9 cellular contexts compared by ENCODE assay signal in the genomic region with DNA sequence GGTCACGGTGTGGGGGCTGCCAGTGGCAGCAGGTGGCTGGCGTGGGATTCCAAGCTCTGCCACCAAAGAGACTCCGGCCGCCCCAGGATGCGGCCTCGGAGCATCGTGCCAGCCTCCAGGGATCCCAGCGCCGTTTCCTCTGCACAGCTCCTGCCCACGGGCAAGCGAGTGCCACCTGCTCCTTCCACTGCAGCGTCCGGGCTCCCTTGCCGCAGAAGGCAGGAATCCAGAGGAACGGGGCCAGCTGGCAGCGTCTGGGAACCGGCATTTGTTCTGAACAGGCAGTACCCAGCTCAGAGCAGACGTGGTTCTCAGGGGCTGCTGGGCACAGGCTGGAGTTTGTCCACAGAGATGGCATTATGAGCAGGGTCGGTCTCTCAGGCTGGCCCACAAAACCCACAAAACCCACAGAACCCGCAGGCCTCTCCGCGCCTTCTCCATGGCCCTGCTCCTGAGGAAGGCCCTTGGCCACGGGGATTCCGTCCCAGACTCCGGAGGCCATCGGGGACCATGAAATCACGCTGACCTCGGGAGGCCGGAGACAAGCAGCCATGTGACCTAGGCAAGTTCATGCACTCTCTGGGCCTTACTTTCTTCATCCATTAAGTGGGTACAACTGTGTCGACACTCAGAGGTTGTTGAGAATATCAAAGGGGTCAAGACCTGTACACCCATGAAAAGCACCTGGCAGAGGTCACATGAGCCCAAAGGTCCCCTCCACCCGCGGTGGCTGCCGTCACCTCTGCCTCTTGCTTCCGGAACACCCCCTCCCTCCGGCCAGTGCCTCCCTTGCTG. TPM values are rescaled to one million over a fixed set of nuclear protein-coding genes. Genes with fewer than 3 reads are reported as not detected.
A peak's percentile ranks its signal among the peaks of the same experiment; 100 is the strongest.
DNase-seq lines count a peak whose midpoint lies in the region; ATAC-seq lines count a peak whose summit lies in the region.
"Had no signal": no experiment of that assay in that cellular context is flagged by ENCODE, and none has a peak within 500 bp of the region (broad histone marks: within the 10 kb centered on the region; RNA-seq: fewer than 3 reads in every experiment).

No MANE protein-coding gene starts in this region.

- no peaks in the 10 kb centered on the region for H3K36me3 Mint-ChIP-seq in activated naive CD4-positive, alpha-beta T cell treated with anti-CD3 and anti-CD28 coated beads, Interleukin-2, amount 50 U/mL, for 24 hours
- peaks cover 11% of the 10 kb centered on the region for H3K36me3 Mint-ChIP-seq in activated naive CD4-positive, alpha-beta T cell treated with anti-CD3 and anti-CD28 coated beads for 36 hours (ENCODE audit: low read depth)

- H3K4me1 Mint-ChIP-seq in activated naive CD4-positive, alpha-beta T cell treated with anti-CD3 and anti-CD28 coated beads, Interleukin-2, amount 50 U/mL, for 24 hours = peaks cover 25% of the 10 kb centered on the region
- peaks cover 26% of the 10 kb centered on the region for H3K4me1 Mint-ChIP-seq in activated naive CD4-positive, alpha-beta T cell treated with anti-CD3 and anti-CD28 coated beads for 36 hours (ENCODE audit: low read depth)

- no peak for DNase-seq in activated naive CD4-positive, alpha-beta T cell treated with anti-CD3 and anti-CD28 coated beads for 36 hours
- DNase-seq in cerebellar nuclear complex (lab: John Stamatoyannopoulos, UW) (peak; percentile 91 to 94), middle frontal gyrus (ENCODE audit: extremely low spot score, low spot score) (peak; percentile 85), aorta (peak; percentile 87 to 94)
- no peak for DNase-seq in effector memory CD4-positive, alpha-beta T cell
- no peak for DNase-seq in activated naive CD4-positive, alpha-beta T cell treated with Interleukin-2 at 50 U/mL for 16 hours
- DNase-seq: left lung had no signal

- H3K4me3 Mint-ChIP-seq in activated naive CD4-positive, alpha-beta T cell treated with anti-CD3 and anti-CD28 coated beads, Interleukin-2, amount 50 U/mL, for 24 hours = peak overlapping the region; percentile 64
- H3K4me3 Mint-ChIP-seq in activated naive CD4-positive, alpha-beta T cell treated with anti-CD3 and anti-CD28 coated beads for 36 hours = no peak overlapping the region

- H3K27me3 Mint-ChIP-seq in activated naive CD4-positive, alpha-beta T cell treated with anti-CD3 and anti-CD28 coated beads, Interleukin-2, amount 50 U/mL, for 24 hours = no peaks in the 10 kb centered on the region
- no peaks in the 10 kb centered on the region for H3K27me3 Mint-ChIP-seq in activated naive CD4-positive, alpha-beta T cell treated with anti-CD3 and anti-CD28 coated beads for 36 hours (ENCODE audit: low read depth)

- H3K4me3 ChIP-seq in aorta (ENCODE audit: low read length in 2 of 2) = no peak overlapping the region
- H3K4me3 ChIP-seq in effector memory CD4-positive, alpha-beta T cell (ENCODE audit: insufficient read depth, low read depth, low read length, poor library complexity, severe bottlenecking) = no peak overlapping the region

- ATAC-seq in aorta (ENCODE audit: low FRiP score) (peak; percentile 84), HG03460 (IDR thresholded peaks at IDR 0.05; ENCODE audit: unreplicated experiment) (no peak)

- peak overlapping the region in 1 of 2 donors; percentile 83 for H3K27ac ChIP-seq in aorta (ENCODE audit: low read depth in 1 of 2, low read length in 2 of 2)
- H3K27ac ChIP-seq in effector memory CD4-positive, alpha-beta T cell (ENCODE audit: insufficient read depth, low read length, poor library complexity, severe bottlenecking) = no peak overlapping the region
- H3K27ac ChIP-seq: left lung had no signal

- no peak overlapping the region for H3K27ac Mint-ChIP-seq in activated naive CD4-positive, alpha-beta T cell treated with anti-CD3 and anti-CD28 coated beads, Interleukin-2, amount 50 U/mL, for 24 hours
- no peak overlapping the region for H3K27ac Mint-ChIP-seq in activated naive CD4-positive, alpha-beta T cell treated with anti-CD3 and anti-CD28 coated beads for 36 hours

- H3K9me3 Mint-ChIP-seq in activated naive CD4-positive, alpha-beta T cell treated with anti-CD3 and anti-CD28 coated beads, Interleukin-2, amount 50 U/mL, for 24 hours = no peaks in the 10 kb centered on the region
- no peaks in the 10 kb centered on the region for H3K9me3 Mint-ChIP-seq in activated naive CD4-positive, alpha-beta T cell treated with anti-CD3 and anti-CD28 coated beads for 36 hours

- 31 to 33% methylated on average over 35 of the region's 35 CpGs for WGBS in aorta, 2 donors

- no peaks in the 10 kb centered on the region for H3K4me1 ChIP-seq in aorta (ENCODE audit: control insufficient read depth in 1 of 2, insufficient read depth in 2 of 2, low read length in 2 of 2)
- peaks cover 7% of the 10 kb centered on the region for H3K4me1 ChIP-seq in effector memory CD4-positive, alpha-beta T cell (ENCODE audit: control insufficient read depth, insufficient read depth, low read length, poor library complexity, severe bottlenecking)

- peaks cover 0 to under 1% of the 10 kb centered on the region in 2 donors for H3K36me3 ChIP-seq in aorta (ENCODE audit: control insufficient read depth in 1 of 2, insufficient read depth in 2 of 2, low read length in 1 of 2)
- no peaks in the 10 kb centered on the region for H3K36me3 ChIP-seq in effector memory CD4-positive, alpha-beta T cell (ENCODE audit: control insufficient read depth, insufficient read depth, low read length)

- no peaks in the 10 kb centered on the region for H3K27me3 ChIP-seq in aorta (ENCODE audit: control insufficient read depth in 1 of 2, insufficient read depth in 2 of 2, low read length in 1 of 2)
- H3K27me3 ChIP-seq in effector memory CD4-positive, alpha-beta T cell (replicated peaks; ENCODE audit: control insufficient read depth, insufficient read depth, low read length, poor library complexity, severe bottlenecking) = no peaks in the 10 kb centered on the region
- H3K27me3 ChIP-seq: left lung had no signal

- CTCF ChIA-PET in activated naive CD4-positive, alpha-beta T cell treated with anti-CD3 and anti-CD28 coated beads for 36 hours (lab: Charles Lee) = interaction anchor here (0.6 to 3.2 kb wide), 14 partner anchors 11 to 207 kb away, joined by 3 to 34 read pairs (median 4); no protein-coding TSS in a partner anchor

- H3K9me3 ChIP-seq in aorta (ENCODE audit: control insufficient read depth, low read length) = no peaks in the 10 kb centered on the region
- H3K9me3 ChIP-seq in effector memory CD4-positive, alpha-beta T cell (ENCODE audit: control insufficient read depth, low read length) = no peaks in the 10 kb centered on the region
- H3K9me3 ChIP-seq: left lung had no signal

- intact Hi-C loops in activated naive CD4-positive, alpha-beta T cell treated with anti-CD3 and anti-CD28 coated beads for 36 hours (cut with micrococcal nuclease) = loop anchor here (2.0 kb wide), 2 partner anchors 285 to 327 kb away; a partner anchor contains a TSS
- intact Hi-C loops in aorta (cut with DNase I) = loop anchor here (1.0 to 10.0 kb wide), 3 partner anchors 170 to 209 kb away; no protein-coding TSS in a partner anchor

RNA-seq across cellular contexts. Expression of a gene that starts 17.8 kb away (rescaled TPM):
- total RNA-seq in activated naive CD4-positive, alpha-beta T cell treated with anti-CD3 and anti-CD28 coated beads for 36 hours = 1 to 10 TPM; 7.0 to 7.1 TPM
- total RNA-seq in aorta = 1 to 10 TPM; 8.4 to 9.1 TPM
- 1 to 10 TPM in 1 of 2 donors, under 1 TPM in 1; 0.88 to 2.1 TPM for polyA plus RNA-seq in aorta

RNA-seq across cellular contexts. Expression of a gene that starts 34.6 kb away (rescaled TPM):
- 1,000 to 10,000 TPM; 7,750 to 8,015 TPM for total RNA-seq in activated naive CD4-positive, alpha-beta T cell treated with anti-CD3 and anti-CD28 coated beads for 36 hours
- over 10,000 TPM in 1 of 2 donors, 1,000 to 10,000 TPM in 1; 5,439 to 10,306 TPM for total RNA-seq in aorta
- polyA plus RNA-seq in aorta = 1,000 to 10,000 TPM; 3,959 to 4,109 TPM

Comparison
In these comparisons a context has a peak if more than half of its experiments do, and no peak if none do; other contexts are left out.
1. DNase-seq: peak in cerebellar nuclear complex (2 of 2), middle frontal gyrus (single experiment) and aorta (2 of 2); none in activated naive CD4-positive, alpha-beta T cell treated with anti-CD3 and anti-CD28 coated beads for 36 hours (single experiment), effector memory CD4-positive, alpha-beta T cell (0 of 3) and activated naive CD4-positive, alpha-beta T cell treated with Interleukin-2 at 50 U/mL for 16 hours (single experiment).